Comparison of ENCODE assay signal across 27 cellular contexts in the genomic region with DNA sequence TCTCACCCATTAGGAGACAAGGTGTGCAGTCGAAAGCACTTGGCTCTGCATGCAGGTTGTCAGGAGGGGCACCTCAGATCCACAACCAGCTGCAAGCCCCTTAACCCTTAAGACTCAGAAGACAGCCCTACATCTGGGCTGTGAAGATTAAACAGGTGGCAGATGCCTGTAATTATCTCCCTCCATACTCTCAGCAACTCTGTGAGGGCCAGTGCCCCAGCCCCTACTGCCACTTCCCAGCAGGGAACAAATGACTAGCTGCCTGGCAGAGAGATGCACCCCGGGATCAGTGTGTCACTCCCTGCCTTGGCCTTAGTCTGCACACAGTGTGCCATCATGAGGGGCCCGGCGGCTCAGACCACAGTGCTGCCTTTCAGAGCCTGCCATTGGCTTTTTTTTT. TPM values are rescaled to one million over a fixed set of nuclear protein-coding genes. Genes with fewer than 3 reads are reported as not detected.
"Had no signal": no experiment of that assay in that cellular context is flagged by ENCODE, and none has a peak within 500 bp of the region (broad histone marks: within the 10 kb centered on the region; RNA-seq: fewer than 3 reads in every experiment).

No MANE protein-coding gene starts in this region.

- H3K4me3 ChIP-seq: gastroesophageal sphincter, hepatocyte, right lobe of liver, testis, transverse colon had no signal

- H3K27ac ChIP-seq: brain microvascular endothelial cell, gastroesophageal sphincter, hepatocyte, right lobe of liver, testis, transverse colon, VCaP had no signal

- H3K4me1 ChIP-seq: gastroesophageal sphincter, right lobe of liver, testis, transverse colon had no signal

- ATAC-seq: activated T-cell treated with anti-CD3 and anti-CD28 coated beads, Interleukin-2, amount 50 U/mL, for 4 hours; activated T-helper 17 cell treated with anti-CD3 and anti-CD28 coated beads, Interleukin-2, amount 50 U/mL, for 72 hours; effector memory CD8-positive, alpha-beta T cell; gastroesophageal sphincter; left ventricle myocardium superior; right lobe of liver; stimulated activated naive CD8-positive, alpha-beta T cell treated with anti-CD3 and anti-CD28 coated beads, Interleukin-15, Interleukin-2, amounts not matched to agents 100 U/mL and 50 U/mL, for 24 hours had no signal

- H3K9me3 ChIP-seq: right lobe of liver, testis, transverse colon had no signal

- DNase-seq: activated CD4-positive, alpha-beta memory T cell treated with anti-CD3 and anti-CD28 coated beads, Interleukin-2, amount 10 ng/mL, durations not matched to agents 7 days and 5 days; activated CD4-positive, alpha-beta T cell treated with anti-CD3 and anti-CD28 coated beads for 4 hours; activated CD8-positive, alpha-beta memory T cell treated with anti-CD3 and anti-CD28 coated beads, Interleukin-2, amount 50 U/mL, for 48 hours; activated gamma-delta T cell treated with Interleukin-2 at 50 U/mL for 16 hours; activated naive CD4-positive, alpha-beta T cell treated with anti-CD3 and anti-CD28 coated beads, Interleukin-2, amount 50 U/mL, for 16 hours; activated T-cell treated with anti-CD3 and anti-CD28 coated beads, Interleukin-2, amount 50 U/mL, for 4 hours; amniotic stem cell; brain microvascular endothelial cell; caudate nucleus; cortex of kidney; effector memory CD8-positive, alpha-beta T cell; islet precursor cell; left ventricle myocardium superior; mammary epithelial cell; right lobe of liver; stimulated activated CD4-positive, alpha-beta T cell treated with anti-CD3 and anti-CD28 coated beads, Interleukin-2, amount 100 ng/mL, for 48 hours; stimulated activated naive CD8-positive, alpha-beta T cell treated with anti-CD3 and anti-CD28 coated beads, Interleukin-15, Interleukin-2, amounts not matched to agents 100 U/mL and 50 U/mL, for 24 hours; testis; transverse colon had no signal

- H3K36me3 ChIP-seq: brain microvascular endothelial cell, right lobe of liver, transverse colon had no signal

RNA-seq across cellular contexts. Expression of a gene that starts 42.0 kb away (rescaled TPM):
- total RNA-seq: endothelial cell of umbilical vein, fibroblast of lung, fibroblast of villous mesenchyme, gastroesophageal sphincter, osteoblast, right lobe of liver had no signal
